In the genomic region with DNA sequence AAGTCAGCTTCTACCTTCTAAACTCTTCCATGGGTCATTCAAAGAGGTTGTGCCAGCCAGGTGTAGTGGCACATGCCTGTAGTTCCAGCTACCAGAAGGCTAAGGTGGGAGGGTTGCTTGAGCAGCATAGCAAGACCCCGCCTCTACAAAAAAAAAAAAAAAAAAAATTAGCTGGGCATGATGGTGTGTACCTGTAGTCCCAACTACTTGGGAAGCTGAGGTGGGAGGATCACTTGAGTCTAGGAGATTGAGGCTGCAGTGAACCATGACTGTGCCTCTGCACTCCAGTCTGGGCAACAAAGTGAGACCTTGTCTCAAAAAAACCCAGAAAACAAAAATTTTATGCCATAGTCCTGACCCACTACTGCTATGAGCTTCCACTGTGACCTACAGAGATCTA, we compare ENCODE assay signal across 5 cellular contexts.
"Had no signal": no experiment of that assay in that cellular context is flagged by ENCODE, and none has a peak within 500 bp of the region (broad histone marks: within the 10 kb centered on the region; RNA-seq: fewer than 3 reads in every experiment).

No MANE protein-coding gene starts in this region.

- DNase-seq: IMR-90, KBM-7, KG1 had no signal

- H3K27ac ChIP-seq: HL-60 had no signal

- H3K4me3 ChIP-seq: K562 had no signal
